8 cellular contexts compared by ENCODE assay signal in the genomic region with DNA sequence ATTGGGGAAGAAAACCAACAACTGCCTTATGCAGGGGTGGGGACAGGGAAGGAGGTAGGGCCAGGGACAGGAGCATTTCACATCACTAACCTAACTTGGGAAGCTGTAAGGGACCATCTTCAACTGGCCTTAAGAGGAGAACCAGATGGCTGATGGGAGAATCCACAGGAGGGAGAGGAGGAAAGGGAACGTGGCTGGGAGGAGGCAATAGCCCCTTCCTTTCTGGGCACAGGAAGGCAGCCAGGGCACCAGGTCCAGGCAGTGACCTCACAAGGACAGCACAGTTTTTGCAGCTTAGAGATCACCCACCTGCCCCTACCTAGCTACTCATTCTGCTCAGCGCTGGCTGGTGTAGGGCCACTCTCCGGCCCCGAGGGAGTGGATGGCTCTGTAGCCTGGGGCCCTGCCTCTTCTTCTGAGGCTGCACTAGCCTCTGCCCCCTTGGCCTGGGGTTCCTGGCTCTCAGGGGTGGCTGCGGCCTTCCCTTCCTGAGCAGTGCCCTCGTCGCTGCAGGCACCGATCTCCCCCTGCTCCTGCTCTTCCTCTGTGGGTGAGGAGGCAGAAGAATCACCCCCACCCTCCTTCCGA. TPM values are rescaled to one million over a fixed set of nuclear protein-coding genes. Genes with fewer than 3 reads are reported as not detected.
A peak's percentile ranks its signal among the peaks of the same experiment; 100 is the strongest.
DNase-seq lines count a peak whose midpoint lies in the region; ATAC-seq, FAIRE-seq and TF ChIP-seq lines count a peak whose summit lies in the region.

No MANE protein-coding gene starts in this region.

- WGBS in mesodermal cell (ENCODE audit: insufficient coverage in 2 of 2), 2 experiments: 62 to 63% methylated on average over 4 of the region's 9 CpGs

- peaks cover 35% of the 10 kb centered on the region for H3K4me1 Mint-ChIP-seq in astrocyte (ENCODE audit: low read depth, unreplicated experiment)

- no peak for TF ChIP-seq CTCF in AG04450 (IDR thresholded peaks at IDR 0.05; ENCODE audit: low read depth, low read length)
- TF ChIP-seq CTCF in astrocyte (IDR thresholded peaks at IDR 0.05; ENCODE audit: insufficient read depth, low read depth, low read length): no peak

- H4K20me1 ChIP-seq in astrocyte (ENCODE audit: insufficient read depth, low read length): peaks cover 63% of the 10 kb centered on the region

- H3K27ac Mint-ChIP-seq in astrocyte (ENCODE audit: unreplicated experiment): peak overlapping the region; percentile 35

- no peaks in the 10 kb centered on the region for H3K27me3 ChIP-seq in AG04450 (ENCODE audit: control insufficient read depth, insufficient read depth, low read length)
- peaks cover 8% of the 10 kb centered on the region for H3K27me3 ChIP-seq in H7 (ENCODE audit: control insufficient read depth, insufficient read depth, low read length)
- no peaks in the 10 kb centered on the region for H3K27me3 ChIP-seq in astrocyte (ENCODE audit: insufficient read depth, low read length)

- ATAC-seq in GM21529 (IDR thresholded peaks at IDR 0.05; ENCODE audit: unreplicated experiment) (no peak), GM21390 (IDR thresholded peaks at IDR 0.05; ENCODE audit: unreplicated experiment) (no peak)

- peak overlapping the region; percentile 90 for H3K9ac ChIP-seq in astrocyte (ENCODE audit: low read length)

- H3K9me3 ChIP-seq in AG04450 (ENCODE audit: control insufficient read depth, insufficient read depth, low read length): no peaks in the 10 kb centered on the region; the same call in 1 of the 2 replicates
- no peaks in the 10 kb centered on the region for H3K9me3 ChIP-seq in astrocyte (ENCODE audit: insufficient read depth, low read depth, low read length)
- H3K9me3 ChIP-seq in mesodermal cell (ENCODE audit: control insufficient read depth, low read length): no peaks in the 10 kb centered on the region

- no peak for FAIRE-seq in astrocyte (lab: Jason Lieb, UNC)

- DNase-seq in AG04450 (ENCODE audit: low read depth, low spot score) (no peak), H7 (peak; percentile 59), astrocyte (ENCODE audit: low read depth) (no peak), Kasumi-1 (lab: John Stamatoyannopoulos, UW) (no peak), SHP77 treated with DMSO at 0.1 percent for 48 hours (lab: John Stamatoyannopoulos, UW) (no peak)

- no peak overlapping the region for H3K27ac ChIP-seq in AG04450 (ENCODE audit: low read depth, low read length)
- H3K27ac ChIP-seq in astrocyte (ENCODE audit: low read depth, low read length): no peak overlapping the region
- H3K27ac ChIP-seq in mesodermal cell (ENCODE audit: low read depth, low read length, severe bottlenecking): no peak overlapping the region

- no peaks in the 10 kb centered on the region for H3K27me3 Mint-ChIP-seq in astrocyte (ENCODE audit: low read depth, unreplicated experiment)

- peaks cover 38% of the 10 kb centered on the region for H3K36me3 ChIP-seq in H7 (replicated peaks; ENCODE audit: control insufficient read depth, insufficient read depth, low read length)
- H3K36me3 ChIP-seq in astrocyte (ENCODE audit: insufficient read depth, low read length): peaks cover 28% of the 10 kb centered on the region
- H3K36me3 ChIP-seq in mesodermal cell (ENCODE audit: control insufficient read depth, insufficient read depth, low read length): peaks cover 60% of the 10 kb centered on the region

- no peak overlapping the region for H2AFZ ChIP-seq in astrocyte (ENCODE audit: low read depth, low read length)

- POLR2A ChIA-PET in AG04450 (lab: Yijun Ruan, JAX): interaction anchor here (1.0 kb wide), 1 partner anchor 11 kb away, joined by 3 read pairs; no protein-coding TSS in a partner anchor

- CTCF ChIA-PET in AG04450 (lab: Charles Lee): interaction anchor here (2.3 kb wide), 1 partner anchor 118 kb away, joined by 6 read pairs; no protein-coding TSS in a partner anchor

- peaks cover 40% of the 10 kb centered on the region for H3K4me1 ChIP-seq in astrocyte (ENCODE audit: insufficient read depth, low read length)
- peaks cover 43% of the 10 kb centered on the region for H3K4me1 ChIP-seq in mesodermal cell (ENCODE audit: control insufficient read depth, insufficient read depth, low read length, poor library complexity, severe bottlenecking)

- H3K4me3 ChIP-seq in AG04450 (ENCODE audit: low read depth, low read length) (peak overlapping the region; percentile 85), H7 (ENCODE audit: insufficient read depth, low read depth, low read length) (peak overlapping the region; percentile 94), astrocyte (ENCODE audit: insufficient read depth, low read depth, low read length) (peak overlapping the region; percentile 90), mesodermal cell (ENCODE audit: extremely low read depth, insufficient read depth, low read length, poor library complexity, severe bottlenecking) (peak overlapping the region; percentile 79)

- H3K36me3 Mint-ChIP-seq in astrocyte (ENCODE audit: low read depth, unreplicated experiment): peaks cover 28% of the 10 kb centered on the region

- peak overlapping the region; percentile 95 for H3K4me3 Mint-ChIP-seq in astrocyte (ENCODE audit: unreplicated experiment)

- peaks cover 36% of the 10 kb centered on the region for H3K79me2 ChIP-seq in astrocyte (ENCODE audit: insufficient read depth, low read length)

- peak overlapping the region; percentile 87 for H3K4me2 ChIP-seq in astrocyte (ENCODE audit: low read length)

- peaks cover 1% of the 10 kb centered on the region for H3K9me3 Mint-ChIP-seq in astrocyte (ENCODE audit: unreplicated experiment)

RNA-seq across cellular contexts. Expression of a gene that starts 1.7 kb away (rescaled TPM):
- polyA plus RNA-seq in AG04450 (2011; rRNA removed): 196 and 200 TPM in 2 replicates
- 90.1 and 100 TPM in 2 replicates for polyA minus RNA-seq in AG04450 (2011; rRNA and poly(A)+ RNA removed)
- 478 and 603 TPM in 2 replicates for total RNA-seq in H7 (2014; rRNA removed; shearing (Covaris generic))
- total RNA-seq in astrocyte: 185 and 213 TPM in 2 replicates
- polyA plus RNA-seq in mesodermal cell (2013, experiment 1 of 2): 438 TPM
- 367 TPM for polyA plus RNA-seq in mesodermal cell (2013, experiment 2 of 2)

RNA-seq across cellular contexts. Expression of a gene that starts 27.9 kb away (rescaled TPM):
- 1.4 and 1.6 TPM in 2 replicates for polyA plus RNA-seq in AG04450 (2011; rRNA removed)
- polyA minus RNA-seq in AG04450 (2011; rRNA and poly(A)+ RNA removed): 2.1 and 2.3 TPM in 2 replicates
- 4.0 and 8.2 TPM in 2 replicates for total RNA-seq in H7 (2014; rRNA removed; shearing (Covaris generic))
- total RNA-seq in astrocyte: 3.5 and 4.2 TPM in 2 replicates
- polyA plus RNA-seq in mesodermal cell (2013, experiment 1 of 2): 9.4 TPM
- polyA plus RNA-seq in mesodermal cell (2013, experiment 2 of 2): 7.3 TPM

RNA-seq across cellular contexts. Expression of a gene that starts 28.0 kb away (rescaled TPM):
- polyA plus RNA-seq in AG04450 (2011; rRNA removed): 0.33 and 0.45 TPM in 2 replicates
- not detected in 2 replicates for polyA minus RNA-seq in AG04450 (2011; rRNA and poly(A)+ RNA removed)
- total RNA-seq in H7 (2014; rRNA removed; shearing (Covaris generic)): 1.2 and 3.7 TPM in 2 replicates
- 0.32 and 0.87 TPM in 2 replicates for total RNA-seq in astrocyte
- polyA plus RNA-seq in mesodermal cell (2013, experiment 1 of 2): 0.63 TPM
- polyA plus RNA-seq in mesodermal cell (2013, experiment 2 of 2): 1.3 TPM

RNA-seq across cellular contexts. Expression of a gene that starts 42.5 kb away (rescaled TPM):
- polyA plus RNA-seq in AG04450 (2011; rRNA removed): 157 and 172 TPM in 2 replicates
- 143 and 153 TPM in 2 replicates for polyA minus RNA-seq in AG04450 (2011; rRNA and poly(A)+ RNA removed)
- 133 and 151 TPM in 2 replicates for total RNA-seq in H7 (2014; rRNA removed; shearing (Covaris generic))
- total RNA-seq in astrocyte: 94.1 and 99.6 TPM in 2 replicates
- 86.8 TPM for polyA plus RNA-seq in mesodermal cell (2013, experiment 1 of 2)
- 85.7 TPM for polyA plus RNA-seq in mesodermal cell (2013, experiment 2 of 2)

RNA-seq across cellular contexts. Expression of a gene that starts 59.9 kb away (rescaled TPM):
- 45.3 and 53.1 TPM in 2 replicates for polyA plus RNA-seq in AG04450 (2011; rRNA removed)
- polyA minus RNA-seq in AG04450 (2011; rRNA and poly(A)+ RNA removed): 45.1 and 47.4 TPM in 2 replicates
- 91.5 and 97.8 TPM in 2 replicates for total RNA-seq in H7 (2014; rRNA removed; shearing (Covaris generic))
- total RNA-seq in astrocyte: 71.9 and 73.1 TPM in 2 replicates
- 57.5 TPM for polyA plus RNA-seq in mesodermal cell (2013, experiment 1 of 2)
- polyA plus RNA-seq in mesodermal cell (2013, experiment 2 of 2): 52.9 TPM
